Comparison of ENCODE assay signal across 8 cellular contexts in genomic region chr5:177453852-177454396, GRCh38. TPM values are rescaled to one million over a fixed set of nuclear protein-coding genes. Genes with fewer than 3 reads are reported as not detected.
DNase-seq lines count a peak whose midpoint lies in the region; ATAC-seq and TF ChIP-seq lines count a peak whose summit lies in the region.

No MANE protein-coding gene starts in this region.

- peaks cover 40% of the 10 kb centered on the region for H3K4me1 ChIP-seq in HUES6 (ENCODE audit: control insufficient read depth, insufficient read depth, low read length)

- no peaks in the 10 kb centered on the region for H3K9me3 ChIP-seq in HUES6 (ENCODE audit: control insufficient read depth, insufficient read depth, low read depth, low read length)

- H3K9me3 Mint-ChIP-seq in brain: no peaks in the 10 kb centered on the region

- peak overlapping the region; percentile 88 to 97 (median 92) for H3K27ac Mint-ChIP-seq in brain

- no peak overlapping the region for H3K27ac ChIP-seq in HUES6 (ENCODE audit: low read depth, low read length)

- H3K4me3 Mint-ChIP-seq in brain: peak overlapping the region; percentile 85 to 91 (median 87)

- H3K4me3 ChIP-seq in AG10803 (ENCODE audit: low read length) (peak overlapping the region; percentile 37), HUES6 (ENCODE audit: low read depth, low read length) (peak overlapping the region; percentile 93)

- peak overlapping the region; percentile 70 for H3K9ac ChIP-seq in HUES6 (ENCODE audit: low read length)

- H3K36me3 ChIP-seq in HUES6 (ENCODE audit: control insufficient read depth, insufficient read depth, low read length): peaks cover 22% of the 10 kb centered on the region

- ATAC-seq in GM18867 (IDR thresholded peaks at IDR 0.05; ENCODE audit: unreplicated experiment) (peak; percentile 0), HG03521 (IDR thresholded peaks at IDR 0.05; ENCODE audit: unreplicated experiment) (no peak)
- ATAC-seq in activated CD4-positive, CD25-positive, alpha-beta regulatory T cell treated with anti-CD3 and anti-CD28 coated beads, Interleukin-2, amount 50 U/mL, for 24 hours: no peak

- DNase-seq in AG10803 (ENCODE audit: low read depth) (no peak), medulla oblongata (ENCODE audit: extremely low spot score) (peak; percentile 46), SHP77 treated with DMSO at 0.1 percent for 48 hours (lab: John Stamatoyannopoulos, UW) (no peak)

- no peaks in the 10 kb centered on the region for H3K27me3 Mint-ChIP-seq in brain

- TF ChIP-seq CTCF in AG10803 (conservative IDR thresholded peaks at IDR 0.05; ENCODE audit: low read length) (no peak), brain (conservative IDR thresholded peaks at IDR 0.05) (no peak)

- H3K27me3 ChIP-seq in HUES6 (ENCODE audit: control insufficient read depth, insufficient read depth, low read length): peaks cover 14% of the 10 kb centered on the region

- H3K36me3 Mint-ChIP-seq in brain: peaks cover 8% of the 10 kb centered on the region

- peaks cover 70% of the 10 kb centered on the region for H3K4me1 Mint-ChIP-seq in brain

RNA-seq across cellular contexts. Expression of gene PRR7, which starts 7.3 kb away (rescaled TPM):
- polyA plus RNA-seq in brain (ENCODE audit: insufficient read depth, low read depth, low replicate concordance): 10.9 TPM

RNA-seq across cellular contexts. Expression of gene DBN1, which starts 19.5 kb away (rescaled TPM):
- polyA plus RNA-seq in brain (ENCODE audit: insufficient read depth, low read depth, low replicate concordance): 275 TPM

RNA-seq across cellular contexts. Expression of gene GRK6, which starts 27.4 kb away (rescaled TPM):
- polyA plus RNA-seq in brain (ENCODE audit: insufficient read depth, low read depth, low replicate concordance): 26.9 TPM

RNA-seq across cellular contexts. Expression of gene PDLIM7, which starts 43.5 kb away (rescaled TPM):
- polyA plus RNA-seq in brain (ENCODE audit: insufficient read depth, low read depth, low replicate concordance): 20.1 TPM

RNA-seq across cellular contexts. Expression of gene F12, which starts 44.6 kb away (rescaled TPM):
- 3.7 TPM for polyA plus RNA-seq in brain (ENCODE audit: insufficient read depth, low read depth, low replicate concordance)
